ENCODE assay signal across 27 cellular contexts in the genomic region with DNA sequence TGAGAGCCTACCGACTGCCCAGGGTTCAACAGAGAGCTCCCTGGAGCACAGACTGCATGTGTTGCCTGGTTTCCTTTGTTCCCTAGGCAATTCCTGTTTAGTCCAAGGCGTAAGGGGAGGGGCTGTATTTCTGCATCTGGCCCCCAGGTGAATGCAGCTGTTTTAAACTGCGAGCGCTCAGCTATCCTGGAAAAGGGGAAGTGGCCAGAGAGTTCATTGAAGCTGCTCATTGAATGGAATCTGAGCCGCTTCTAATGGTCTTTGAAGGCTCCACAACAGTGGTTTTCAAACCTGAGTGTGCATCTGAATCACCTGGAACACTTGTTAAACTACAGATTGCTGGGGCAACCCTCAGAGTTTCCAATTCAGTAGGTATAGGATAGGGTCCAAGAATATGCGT. TPM values are rescaled to one million over a fixed set of nuclear protein-coding genes. Genes with fewer than 3 reads are reported as not detected.
"Had no signal": no experiment of that assay in that cellular context is flagged by ENCODE, and none has a peak within 500 bp of the region (broad histone marks: within the 10 kb centered on the region; RNA-seq: fewer than 3 reads in every experiment).

No MANE protein-coding gene starts in this region.

- FAIRE-seq: pancreas, TTC549 had no signal

- DNase-seq: activated CD4-positive, alpha-beta T cell treated with anti-CD3 and anti-CD28 coated beads, Interleukin-2, amount 50 U/mL, for 1 hour; activated CD4-positive, CD25-positive, alpha-beta regulatory T cell treated with anti-CD3 and anti-CD28 coated beads, Interleukin-2, amount 50 U/mL, for 72 hours; activated naive CD4-positive, alpha-beta T cell; activated T-cell treated with anti-CD3 and anti-CD28 coated beads, Interleukin-2, amount 50 U/mL, for 4 hours; brain microvascular endothelial cell; central memory CD4-positive, alpha-beta T cell; dermis blood vessel endothelial cell; effector CD8-positive, alpha-beta T cell; erythroblast; foreskin fibroblast; heart right ventricle; left cardiac atrium; pancreas; right cardiac atrium; stimulated activated CD4-positive, alpha-beta T cell treated with anti-CD3 and anti-CD28 coated beads, Interleukin-1b, Interleukin-23, amount 100 ng/mL, for 48 hours; substantia nigra; thyroid gland; WERI-Rb-1 had no signal

- H3K9me3 ChIP-seq: adrenal gland, ascending aorta, heart right ventricle, neutrophil, pancreas, thyroid gland had no signal

- H3K27ac ChIP-seq: ascending aorta, brain microvascular endothelial cell, neutrophil, pancreas, thyroid gland, WERI-Rb-1 had no signal

- H3K4me1 ChIP-seq: ascending aorta, pancreas, thyroid gland had no signal

- H3K27me3 ChIP-seq: adrenal gland, ascending aorta, brain microvascular endothelial cell, heart right ventricle, pancreas, thyroid gland had no signal

- ATAC-seq: activated T-cell treated with anti-CD3 and anti-CD28 coated beads, Interleukin-2, amount 50 U/mL, for 4 hours; pancreas had no signal

- H3K4me3 ChIP-seq: adrenal gland, ascending aorta, heart right ventricle, pancreas, thyroid gland had no signal

- H3K36me3 ChIP-seq: adrenal gland, ascending aorta, brain microvascular endothelial cell, heart right ventricle, neutrophil, pancreas, thyroid gland, WERI-Rb-1 had no signal

RNA-seq across cellular contexts. Expression of a gene that starts 18.1 kb away (rescaled TPM):
- total RNA-seq: activated T-cell treated with anti-CD3 and anti-CD28 coated beads, Interleukin-2, amount 50 U/mL, for 4 hours; activated T-helper 2 cell treated with anti-CD3 and anti-CD28 coated beads, Interferon-gamma antibody, Interleukin-2, Interleukin-4, amounts not matched to agents 10 μg/mL and 5 μg/mL and 100 μg/mL, durations not matched to agents 14 hours and 24 hours and 36 hours; dermis blood vessel endothelial cell; fibroblast of lung; mononuclear cell; myocyte; pulmonary artery endothelial cell had no signal
- polyA plus RNA-seq: fibroblast of lung had no signal
